Comparison of ENCODE assay signal across 20 cellular contexts in genomic region chr16:64339052-64339770, GRCh38.
DNase-seq lines count a peak whose midpoint lies in the region; ATAC-seq lines count a peak whose summit lies in the region.
"Had no signal": no experiment of that assay in that cellular context is flagged by ENCODE, and none has a peak within 500 bp of the region (broad histone marks: within the 10 kb centered on the region; RNA-seq: fewer than 3 reads in every experiment).

No MANE protein-coding gene starts in this region.

- H3K9me3 ChIP-seq in adipocyte (ENCODE audit: control insufficient read depth, low read length) (no peaks in the 10 kb centered on the region), HAP-1 (no peaks in the 10 kb centered on the region; the same call in 1 of the 2 replicates)
- H3K9me3 ChIP-seq: A549, ascending aorta, transverse colon had no signal

- H3K4me1 ChIP-seq in adipocyte (ENCODE audit: control insufficient read depth, insufficient read depth, low read length) (peaks cover 13% of the 10 kb centered on the region), HAP-1 (no peaks in the 10 kb centered on the region)
- H3K4me1 ChIP-seq: A549, ascending aorta, parathyroid adenoma, transverse colon had no signal

- H3K4me3 ChIP-seq in adipocyte (ENCODE audit: low read length) (no peak overlapping the region), HAP-1 (no peak overlapping the region)
- H3K4me3 ChIP-seq: A549, ascending aorta, transverse colon had no signal

- ATAC-seq in GM18517 (IDR thresholded peaks at IDR 0.05; ENCODE audit: unreplicated experiment), result no peak
- ATAC-seq: A549; left colon; stimulated activated memory B cell treated with anti-CD40 and anti-IgM and Interleukin-4, amounts not matched to agents 10 μg/mL and 1 μg/mL and 100 μg/mL, for 72 hours had no signal

- H3K36me3 ChIP-seq in adipocyte (ENCODE audit: control insufficient read depth, insufficient read depth, low read length, severe bottlenecking) (no peaks in the 10 kb centered on the region), HAP-1 (replicated peaks) (no peaks in the 10 kb centered on the region)
- H3K36me3 ChIP-seq: ascending aorta, transverse colon had no signal

- H3K27me3 ChIP-seq in adipocyte (replicated peaks; ENCODE audit: control insufficient read depth, insufficient read depth, low read length) (no peaks in the 10 kb centered on the region), HAP-1 (ENCODE audit: low read depth) (no peaks in the 10 kb centered on the region)
- H3K27me3 ChIP-seq: ascending aorta, transverse colon had no signal

- DNase-seq in A172 (ENCODE audit: low spot score) (peak; percentile 2), HCEC 1CT (peak; percentile 73), adipocyte (ENCODE audit: low read depth) (no peak), glomerular visceral epithelial cell (ENCODE audit: extremely low spot score) (peak; percentile 42), NCI-H526 treated with DMSO at 0.1 percent for 48 hours (lab: John Stamatoyannopoulos, UW) (no peak), HAP-1 (ENCODE audit: low spot score in 2 of 2) (no peak)
- no peak for DNase-seq in stimulated activated naive CD4-positive, alpha-beta T cell treated with Interleukin-2 at 50 U/mL for 16 hours (lab: John Stamatoyannopoulos, UW)
- DNase-seq: activated CD4-positive, alpha-beta T cell treated with anti-CD3 and anti-CD28 coated beads for 4 hours; activated CD8-positive, alpha-beta memory T cell treated with anti-CD3 and anti-CD28 coated beads, Interleukin-2, amount 50 U/mL, for 4 hours; activated naive CD4-positive, alpha-beta T cell; left colon; MM.1S; NCI-H1694 treated with DMSO at 0.1 percent for 48 hours; NCI-H446 treated with DMSO at 0.1 percent for 48 hours; transverse colon had no signal

- in situ Hi-C loops in HAP-1 (cut with MboI; ENCODE audit: low sequenced_read_pairs), result no loop called here

- H3K9ac ChIP-seq in adipocyte (ENCODE audit: low read length), result peak overlapping the region; percentile 51
- H3K9ac ChIP-seq: parathyroid adenoma had no signal

Comparison
In these comparisons a context has a peak if more than half of its experiments do, and no peak if none do; other contexts are left out.
1. DNase-seq: peak in A172 (single experiment), HCEC 1CT (single experiment) and glomerular visceral epithelial cell (single experiment); none in adipocyte (single experiment), NCI-H526 treated with DMSO at 0.1 percent for 48 hours (single experiment), HAP-1 (0 of 2) and stimulated activated naive CD4-positive, alpha-beta T cell treated with Interleukin-2 at 50 U/mL for 16 hours (single experiment).